2 cellular contexts compared by ENCODE assay signal in genomic region chr11:46315783-46316563, GRCh38.
TF ChIP-seq lines count a peak whose summit lies in the region.

No MANE protein-coding gene starts in this region.

TF ChIP-seq in HepG2, 621 proteins besides CTCF, POLR2A, EP300 and RAD21:
- no peak for TF ChIP-seq JDP2 (CRISPR knock-in tag; IDR thresholded peaks at IDR 0.05; ENCODE audit: borderline replicate concordance)
- TF ChIP-seq RFXANK (CRISPR knock-in tag; IDR thresholded peaks at IDR 0.05): no peak
- 0 out of 2 replicates have a peak, but pooled peaks have one; percentile 7 for TF ChIP-seq ZNF574 (CRISPR knock-in tag; IDR thresholded peaks at IDR 0.05)
TF ChIP-seq in HepG2: peak in this region for 1.

TF ChIP-seq in HEK293T, 16 proteins besides CTCF, POLR2A, EP300 and RAD21:
- TF ChIP-seq FOXM1 (IDR thresholded peaks at IDR 0.05; ENCODE audit: borderline replicate concordance): no peak
- no peak for TF ChIP-seq NFRKB (IDR thresholded peaks at IDR 0.05)
- TF ChIP-seq HDGF (IDR thresholded peaks at IDR 0.05; ENCODE audit: borderline replicate concordance): no peak
- no peak for TF ChIP-seq LEF1 (IDR thresholded peaks at IDR 0.05; ENCODE audit: borderline replicate concordance)
